30 cellular contexts compared by ENCODE assay signal in the genomic region with DNA sequence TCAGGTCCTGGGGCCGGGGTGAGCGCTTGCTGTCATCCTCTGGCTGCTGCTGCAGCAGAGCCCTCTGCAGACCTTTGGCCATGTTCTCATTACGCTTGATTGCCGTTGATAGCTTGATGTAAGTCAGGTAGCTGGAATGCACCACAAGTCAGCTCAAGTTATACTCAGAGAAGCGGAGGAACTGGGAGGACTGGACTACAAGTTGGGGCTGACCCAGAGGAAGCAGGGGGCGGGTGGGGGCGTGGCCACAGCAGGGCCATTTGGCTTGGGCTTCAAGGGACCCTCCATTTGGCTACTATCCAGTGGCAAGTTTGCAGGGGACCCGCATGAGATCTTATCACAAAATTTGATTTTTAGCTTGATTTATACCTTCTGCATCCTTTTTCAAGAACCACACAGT. TPM values are rescaled to one million over a fixed set of nuclear protein-coding genes. Genes with fewer than 3 reads are reported as not detected.
"Had no signal": no experiment of that assay in that cellular context is flagged by ENCODE, and none has a peak within 500 bp of the region (broad histone marks: within the 10 kb centered on the region; RNA-seq: fewer than 3 reads in every experiment).

No MANE protein-coding gene starts in this region.

- H3K27ac ChIP-seq: ascending aorta, body of pancreas had no signal

- FAIRE-seq: RCC 7860 had no signal

- H3K27me3 ChIP-seq: ascending aorta, body of pancreas had no signal

- H3K9me3 ChIP-seq: ascending aorta, body of pancreas had no signal

- H3K27me3 Mint-ChIP-seq: activated CD4-positive, alpha-beta T cell treated with anti-CD3 and anti-CD28 coated beads, Interleukin-2, amount 10 ng/mL, durations not matched to agents 24 days and 14 days; activated CD8-positive, alpha-beta memory T cell treated with anti-CD3 and anti-CD28 coated beads, Interleukin-2, amount 10 ng/mL, durations not matched to agents 7 days and 5 days; activated naive CD8-positive, alpha-beta T cell treated with anti-CD3 and anti-CD28 coated beads, Interleukin-2, amount 50 U/mL, for 24 hours; activated T-helper 17 cell treated with anti-CD3 and anti-CD28 coated beads, Interleukin-2, amount 50 U/mL, for 72 hours; IgD-negative memory B cell; T-helper 17 cell had no signal

- H3K4me3 Mint-ChIP-seq: activated CD4-positive, alpha-beta T cell treated with anti-CD3 and anti-CD28 coated beads, Interleukin-2, amount 10 ng/mL, durations not matched to agents 24 days and 14 days; activated CD8-positive, alpha-beta memory T cell treated with anti-CD3 and anti-CD28 coated beads, Interleukin-2, amount 10 ng/mL, durations not matched to agents 7 days and 5 days; activated naive CD8-positive, alpha-beta T cell treated with anti-CD3 and anti-CD28 coated beads, Interleukin-2, amount 50 U/mL, for 24 hours; activated T-helper 17 cell treated with anti-CD3 and anti-CD28 coated beads, Interleukin-2, amount 50 U/mL, for 72 hours; IgD-negative memory B cell; T-helper 17 cell; WTC11 had no signal

- H3K4me1 Mint-ChIP-seq: activated CD8-positive, alpha-beta memory T cell treated with anti-CD3 and anti-CD28 coated beads, Interleukin-2, amount 10 ng/mL, durations not matched to agents 7 days and 5 days had no signal

- H3K4me1 ChIP-seq: ascending aorta, body of pancreas had no signal

- ATAC-seq: activated CD8-positive, alpha-beta memory T cell treated with anti-CD3 and anti-CD28 coated beads, Interleukin-2, amount 10 ng/mL, durations not matched to agents 7 days and 5 days; activated naive CD8-positive, alpha-beta T cell treated with anti-CD3 and anti-CD28 coated beads, Interleukin-2, amount 50 U/mL, for 24 hours; activated T-helper 17 cell treated with anti-CD3 and anti-CD28 coated beads, Interleukin-2, amount 50 U/mL, for 72 hours; body of pancreas; T-helper 17 cell; WTC11 had no signal

- H3K9me3 Mint-ChIP-seq: activated CD4-positive, alpha-beta T cell treated with anti-CD3 and anti-CD28 coated beads, Interleukin-2, amount 10 ng/mL, durations not matched to agents 24 days and 14 days; activated naive CD8-positive, alpha-beta T cell treated with anti-CD3 and anti-CD28 coated beads, Interleukin-2, amount 50 U/mL, for 24 hours; activated T-helper 17 cell treated with anti-CD3 and anti-CD28 coated beads, Interleukin-2, amount 50 U/mL, for 72 hours; IgD-negative memory B cell; WTC11 had no signal

- DNase-seq: activated CD4-positive, alpha-beta T cell treated with anti-CD3 and anti-CD28 coated beads for 1 hour; activated CD4-positive, alpha-beta T cell treated with anti-CD3 and anti-CD28 coated beads, Interleukin-2, amount 10 ng/mL, durations not matched to agents 24 days and 14 days; activated CD4-positive, alpha-beta T cell treated with anti-CD3 and anti-CD28 coated beads, Interleukin-2, amount 50 U/mL, for 48 hours; activated CD8-positive, alpha-beta memory T cell treated with anti-CD3 and anti-CD28 coated beads, Interleukin-2, amount 10 ng/mL, durations not matched to agents 7 days and 5 days; activated naive CD4-positive, alpha-beta T cell treated with anti-CD3 and anti-CD28 coated beads, Interleukin-2, amount 50 U/mL, for 16 hours; activated naive CD8-positive, alpha-beta T cell treated with anti-CD3 and anti-CD28 coated beads, Interleukin-2, amount 50 U/mL, for 24 hours; activated T-cell treated with anti-CD3 and anti-CD28 coated beads, Interleukin-2, amount 50 U/mL, for 48 hours; amniotic stem cell; body of pancreas; KG1; NCI-H1092; NCI-H1417; NCI-H2029; NCI-H2107; NCI-H2171 treated with DMSO at 0.1 percent for 48 hours; NCI-H345; NCI-H510A; NCI-H526 treated with DMSO at 0.1 percent for 48 hours; NK-92 treated with Interleukin-12 subunit alpha and Interleukin-12 subunit beta, amount 100 ng/mL, for 24 hours; OCI-M1; SHP77 treated with DMSO at 0.1 percent for 48 hours; T-helper 17 cell; T-helper 9 cell had no signal

- H3K36me3 Mint-ChIP-seq: IgD-negative memory B cell had no signal

- H3K27ac Mint-ChIP-seq: activated CD4-positive, alpha-beta T cell treated with anti-CD3 and anti-CD28 coated beads, Interleukin-2, amount 10 ng/mL, durations not matched to agents 24 days and 14 days; activated CD8-positive, alpha-beta memory T cell treated with anti-CD3 and anti-CD28 coated beads, Interleukin-2, amount 10 ng/mL, durations not matched to agents 7 days and 5 days; activated naive CD8-positive, alpha-beta T cell treated with anti-CD3 and anti-CD28 coated beads, Interleukin-2, amount 50 U/mL, for 24 hours; activated T-helper 17 cell treated with anti-CD3 and anti-CD28 coated beads, Interleukin-2, amount 50 U/mL, for 72 hours; IgD-negative memory B cell; T-helper 17 cell; WTC11 had no signal

- H3K4me3 ChIP-seq: ascending aorta, body of pancreas had no signal

RNA-seq across cellular contexts. Expression of a gene that starts 19.0 kb away (rescaled TPM):
- total RNA-seq: ascending aorta, LHCN-M2, M059J had no signal
- polyA plus RNA-seq: IgD-negative memory B cell had no signal

RNA-seq across cellular contexts. Expression of a gene that starts 28.5 kb away (rescaled TPM):
- total RNA-seq: LHCN-M2 had no signal

RNA-seq across cellular contexts. Expression of a gene that starts 32.9 kb away (rescaled TPM):
- total RNA-seq: ascending aorta, body of pancreas, LHCN-M2 had no signal
